ENCODE assay signal across 39 cellular contexts in genomic region chrX:107168712-107169111, GRCh38. TPM values are rescaled to one million over a fixed set of nuclear protein-coding genes. Genes with fewer than 3 reads are reported as not detected.
"Had no signal": no experiment of that assay in that cellular context is flagged by ENCODE, and none has a peak within 500 bp of the region (broad histone marks: within the 10 kb centered on the region; RNA-seq: fewer than 3 reads in every experiment).

No MANE protein-coding gene starts in this region.

- FAIRE-seq: colon, TTC549 had no signal

- H3K36me3 ChIP-seq: ascending aorta, brain microvascular endothelial cell, breast epithelium had no signal

- DNase-seq: activated B cell treated with CpG ODN at 0.5 μM for 24 hours; activated CD4-positive, alpha-beta memory T cell treated with anti-CD3 and anti-CD28 coated beads for 36 hours; activated CD4-positive, alpha-beta T cell treated with anti-CD3 and anti-CD28 coated beads for 4 hours; activated CD4-positive, alpha-beta T cell treated with anti-CD3 and anti-CD28 coated beads, Interleukin-2, amount 10 ng/mL, durations not matched to agents 24 days and 14 days; activated CD4-positive, alpha-beta T cell treated with anti-CD3 and anti-CD28 coated beads, Interleukin-2, amount 50 U/mL, for 1 hour; activated CD4-positive, alpha-beta T cell treated with anti-CD3 and anti-CD28 coated beads, Interleukin-2, amount 50 U/mL, for 4 hours; activated CD4-positive, CD25-positive, alpha-beta regulatory T cell treated with anti-CD3 and anti-CD28 coated beads, Interleukin-2, amount 50 U/mL, for 72 hours; activated CD8-positive, alpha-beta memory T cell treated with anti-CD3 and anti-CD28 coated beads, Interleukin-2, amount 50 U/mL, for 4 hours; activated CD8-positive, alpha-beta T cell treated with anti-CD3 and anti-CD28 coated beads for 36 hours; activated effector memory CD4-positive, alpha-beta T cell treated with anti-CD3 and anti-CD28 coated beads, Interleukin-2, amount 50 U/mL, for 16 hours; activated gamma-delta T cell treated with Interleukin-2 at 50 U/mL for 16 hours; activated naive CD4-positive, alpha-beta T cell; activated naive CD4-positive, alpha-beta T cell treated with anti-CD3 and anti-CD28 coated beads for 36 hours; activated naive CD4-positive, alpha-beta T cell treated with anti-CD3 and anti-CD28 coated beads, Interleukin-2, amount 50 U/mL, for 16 hours; activated naive CD8-positive, alpha-beta T cell treated with anti-CD3 and anti-CD28 coated beads for 36 hours; activated T-cell treated with anti-CD3 and anti-CD28 coated beads, Interleukin-2, amount 50 U/mL, for 1 hour; activated T-cell treated with anti-CD3 and anti-CD28 coated beads, Interleukin-2, amount 50 U/mL, for 4 hours; activated T-cell treated with anti-CD3 and anti-CD28 coated beads, Interleukin-2, amount 50 U/mL, for 72 hours; amygdala; anterior cingulate cortex; body of pancreas; brain microvascular endothelial cell; central memory CD4-positive, alpha-beta T cell; T-helper 1 cell; T-helper 2 cell; T-helper 9 cell had no signal

- H3K4me1 Mint-ChIP-seq: activated B cell treated with CpG ODN at 0.5 μM for 24 hours; activated CD4-positive, alpha-beta T cell treated with anti-CD3 and anti-CD28 coated beads, Interleukin-2, amount 10 ng/mL, durations not matched to agents 24 days and 14 days; activated naive CD8-positive, alpha-beta T cell treated with anti-CD3 and anti-CD28 coated beads for 36 hours; activated T-helper 17 cell treated with anti-CD3 and anti-CD28 coated beads, Interleukin-2, amount 50 U/mL, for 72 hours had no signal

- ATAC-seq: activated CD8-positive, alpha-beta T cell treated with anti-CD3 and anti-CD28 coated beads for 36 hours; activated naive CD4-positive, alpha-beta T cell treated with anti-CD3 and anti-CD28 coated beads, Interleukin-2, amount 50 U/mL, for 72 hours; activated T-cell treated with anti-CD3 and anti-CD28 coated beads, Interleukin-2, amount 50 U/mL, for 4 hours; activated T-cell treated with anti-CD3 and anti-CD28 coated beads, Interleukin-2, amount 50 U/mL, for 72 hours; activated T-helper 17 cell treated with anti-CD3 and anti-CD28 coated beads, Interleukin-2, amount 50 U/mL, for 72 hours; body of pancreas had no signal

- H3K27ac Mint-ChIP-seq: activated B cell treated with CpG ODN at 0.5 μM for 24 hours; activated CD4-positive, alpha-beta memory T cell treated with anti-CD3 and anti-CD28 coated beads for 36 hours; activated CD4-positive, alpha-beta T cell treated with anti-CD3 and anti-CD28 coated beads, Interleukin-2, amount 10 ng/mL, durations not matched to agents 24 days and 14 days; activated CD8-positive, alpha-beta T cell treated with anti-CD3 and anti-CD28 coated beads for 36 hours; activated naive CD4-positive, alpha-beta T cell treated with anti-CD3 and anti-CD28 coated beads for 36 hours; activated naive CD8-positive, alpha-beta T cell treated with anti-CD3 and anti-CD28 coated beads for 36 hours; activated T-helper 1 cell treated with anti-CD3 and anti-CD28 coated beads, Interleukin-12 subunit alpha, Interleukin-12 subunit beta, Interleukin-2, Interleukin-4 antibody, amounts not matched to agents 30 ng/mL and 10 ng/mL and 1 ng/mL, durations not matched to agents 14 hours and 24 hours and 36 hours; activated T-helper 17 cell treated with anti-CD3 and anti-CD28 coated beads, Interleukin-2, amount 50 U/mL, for 72 hours; T-helper 1 cell treated with Interleukin-12 subunit alpha and Interleukin-12 subunit beta and Interleukin-4 antibody, amounts not matched to agents 30 μg/mL and 1 μg/mL, for 36 hours; T-helper 2 cell treated with Interferon-gamma antibody and Interleukin-4, amounts not matched to agents 5 μg/mL and 100 μg/mL, for 36 hours had no signal

- H3K4me1 ChIP-seq: ascending aorta, body of pancreas, breast epithelium had no signal

- H3K9me3 Mint-ChIP-seq: activated B cell treated with CpG ODN at 0.5 μM for 24 hours; activated CD4-positive, alpha-beta memory T cell treated with anti-CD3 and anti-CD28 coated beads for 36 hours; activated CD4-positive, alpha-beta T cell treated with anti-CD3 and anti-CD28 coated beads, Interleukin-2, amount 10 ng/mL, durations not matched to agents 24 days and 14 days; activated CD8-positive, alpha-beta T cell treated with anti-CD3 and anti-CD28 coated beads for 36 hours; activated naive CD4-positive, alpha-beta T cell treated with anti-CD3 and anti-CD28 coated beads for 36 hours; activated naive CD4-positive, alpha-beta T cell treated with anti-CD3 and anti-CD28 coated beads, Interleukin-2, amount 50 U/mL, for 72 hours; activated naive CD8-positive, alpha-beta T cell treated with anti-CD3 and anti-CD28 coated beads for 36 hours; activated T-cell treated with anti-CD3 and anti-CD28 coated beads, Interleukin-2, amount 50 U/mL, for 4 hours; activated T-cell treated with anti-CD3 and anti-CD28 coated beads, Interleukin-2, amount 50 U/mL, for 72 hours; activated T-helper 1 cell treated with anti-CD3 and anti-CD28 coated beads, Interleukin-12 subunit alpha, Interleukin-12 subunit beta, Interleukin-2, Interleukin-4 antibody, amounts not matched to agents 30 ng/mL and 10 ng/mL and 1 ng/mL, durations not matched to agents 14 hours and 24 hours and 36 hours; activated T-helper 17 cell treated with anti-CD3 and anti-CD28 coated beads, Interleukin-2, amount 50 U/mL, for 72 hours; T-helper 1 cell treated with Interleukin-12 subunit alpha and Interleukin-12 subunit beta and Interleukin-4 antibody, amounts not matched to agents 30 μg/mL and 1 μg/mL, for 36 hours; T-helper 2 cell treated with Interferon-gamma antibody and Interleukin-4, amounts not matched to agents 5 μg/mL and 100 μg/mL, for 36 hours had no signal

- H3K27me3 ChIP-seq: ascending aorta, body of pancreas, brain microvascular endothelial cell, breast epithelium had no signal

- H3K27ac ChIP-seq: ascending aorta, body of pancreas, brain microvascular endothelial cell, breast epithelium, VCaP had no signal

- H3K9me3 ChIP-seq: ascending aorta, body of pancreas, breast epithelium had no signal

- H3K4me3 Mint-ChIP-seq: activated B cell treated with CpG ODN at 0.5 μM for 24 hours; activated CD4-positive, alpha-beta memory T cell treated with anti-CD3 and anti-CD28 coated beads for 36 hours; activated CD4-positive, alpha-beta T cell treated with anti-CD3 and anti-CD28 coated beads, Interleukin-2, amount 10 ng/mL, durations not matched to agents 24 days and 14 days; activated CD8-positive, alpha-beta T cell treated with anti-CD3 and anti-CD28 coated beads for 36 hours; activated naive CD4-positive, alpha-beta T cell treated with anti-CD3 and anti-CD28 coated beads for 36 hours; activated naive CD8-positive, alpha-beta T cell treated with anti-CD3 and anti-CD28 coated beads for 36 hours; activated T-cell treated with anti-CD3 and anti-CD28 coated beads, Interleukin-2, amount 50 U/mL, for 4 hours; activated T-cell treated with anti-CD3 and anti-CD28 coated beads, Interleukin-2, amount 50 U/mL, for 72 hours; activated T-helper 1 cell treated with anti-CD3 and anti-CD28 coated beads, Interleukin-12 subunit alpha, Interleukin-12 subunit beta, Interleukin-2, Interleukin-4 antibody, amounts not matched to agents 30 ng/mL and 10 ng/mL and 1 ng/mL, durations not matched to agents 14 hours and 24 hours and 36 hours; activated T-helper 17 cell treated with anti-CD3 and anti-CD28 coated beads, Interleukin-2, amount 50 U/mL, for 72 hours; T-helper 1 cell treated with Interleukin-12 subunit alpha and Interleukin-12 subunit beta and Interleukin-4 antibody, amounts not matched to agents 30 μg/mL and 1 μg/mL, for 36 hours; T-helper 2 cell treated with Interferon-gamma antibody and Interleukin-4, amounts not matched to agents 5 μg/mL and 100 μg/mL, for 36 hours had no signal

- H3K4me3 ChIP-seq: ascending aorta, body of pancreas, breast epithelium had no signal

- H3K27me3 Mint-ChIP-seq: activated B cell treated with CpG ODN at 0.5 μM for 24 hours; activated CD4-positive, alpha-beta memory T cell treated with anti-CD3 and anti-CD28 coated beads for 36 hours; activated CD4-positive, alpha-beta T cell treated with anti-CD3 and anti-CD28 coated beads, Interleukin-2, amount 10 ng/mL, durations not matched to agents 24 days and 14 days; activated CD8-positive, alpha-beta T cell treated with anti-CD3 and anti-CD28 coated beads for 36 hours; activated naive CD8-positive, alpha-beta T cell treated with anti-CD3 and anti-CD28 coated beads for 36 hours; activated T-helper 17 cell treated with anti-CD3 and anti-CD28 coated beads, Interleukin-2, amount 50 U/mL, for 72 hours had no signal

- H3K36me3 Mint-ChIP-seq: activated CD4-positive, alpha-beta memory T cell treated with anti-CD3 and anti-CD28 coated beads for 36 hours; activated naive CD4-positive, alpha-beta T cell treated with anti-CD3 and anti-CD28 coated beads, Interleukin-2, amount 50 U/mL, for 72 hours had no signal

RNA-seq across cellular contexts. Expression of gene NUP62CL, which starts 37.5 kb away (rescaled TPM):
- total RNA-seq: ascending aorta had no signal

RNA-seq across cellular contexts. Expression of gene DNAAF6, which starts 37.7 kb away (rescaled TPM):
- total RNA-seq: activated B cell treated with CpG ODN at 0.5 μM for 24 hours; activated CD4-positive, alpha-beta memory T cell treated with anti-CD3 and anti-CD28 coated beads for 36 hours; activated CD4-positive, alpha-beta T cell treated with anti-CD3 and anti-CD28 coated beads, Interleukin-2, amount 10 ng/mL, durations not matched to agents 24 days and 14 days; activated CD8-positive, alpha-beta memory T cell treated with anti-CD3 and anti-CD28 coated beads for 36 hours; activated CD8-positive, alpha-beta T cell treated with anti-CD3 and anti-CD28 coated beads for 36 hours; activated naive CD4-positive, alpha-beta T cell treated with anti-CD3 and anti-CD28 coated beads for 36 hours; activated naive CD4-positive, alpha-beta T cell treated with anti-CD3 and anti-CD28 coated beads, Interleukin-2, amount 50 U/mL, for 72 hours; activated naive CD8-positive, alpha-beta T cell treated with anti-CD3 and anti-CD28 coated beads for 36 hours; activated T-cell treated with anti-CD3 and anti-CD28 coated beads, Interleukin-2, amount 50 U/mL, for 4 hours; activated T-cell treated with anti-CD3 and anti-CD28 coated beads, Interleukin-2, amount 50 U/mL, for 72 hours; activated T-helper 1 cell treated with anti-CD3 and anti-CD28 coated beads, Interleukin-12 subunit alpha, Interleukin-12 subunit beta, Interleukin-2, Interleukin-4 antibody, amounts not matched to agents 30 ng/mL and 10 ng/mL and 1 ng/mL, durations not matched to agents 14 hours and 24 hours and 36 hours; activated T-helper 17 cell treated with anti-CD3 and anti-CD28 coated beads, Interleukin-2, amount 50 U/mL, for 72 hours; ascending aorta; body of pancreas; breast epithelium; cardiac septum had no signal
- polyA plus RNA-seq: adipose tissue had no signal
